15 cellular contexts compared by ENCODE assay signal in genomic region chr22:27637604-27638003, GRCh38.
DNase-seq lines count a peak whose midpoint lies in the region; ATAC-seq and TF ChIP-seq lines count a peak whose summit lies in the region.
"Had no signal": no experiment of that assay in that cellular context is flagged by ENCODE, and none has a peak within 500 bp of the region (broad histone marks: within the 10 kb centered on the region; RNA-seq: fewer than 3 reads in every experiment).

No MANE protein-coding gene starts in this region.

- H3K4me2 ChIP-seq in BLaER1 treated with 17β-estradiol and CSF1 and Interleukin-3, amounts not matched to agents 10 nM and 100 nM: peak overlapping the region in 8 of 11 experiments; percentile 37 to 79 (median 74); a peak in 15 of 22 replicates

- no peaks in the 10 kb centered on the region for H3K27me3 Mint-ChIP-seq in chondrocyte (ENCODE audit: low read depth)
- H3K27me3 Mint-ChIP-seq: activated CD4-positive, alpha-beta memory T cell treated with anti-CD3 and anti-CD28 coated beads, Interleukin-2, amount 10 ng/mL, durations not matched to agents 7 days and 5 days had no signal

- H3K9me3 Mint-ChIP-seq in chondrocyte (ENCODE audit: low read depth): no peaks in the 10 kb centered on the region
- H3K9me3 Mint-ChIP-seq: activated CD4-positive, alpha-beta memory T cell treated with anti-CD3 and anti-CD28 coated beads, Interleukin-2, amount 10 ng/mL, durations not matched to agents 7 days and 5 days; activated T-helper 17 cell treated with anti-CD3 and anti-CD28 coated beads, Interleukin-2, amount 50 U/mL, for 72 hours; stimulated activated naive CD8-positive, alpha-beta T cell treated with anti-CD3 and anti-CD28 coated beads, Interleukin-15, amount 100 ng/mL, for 72 hours had no signal

- no peak overlapping the region for H3K4me3 ChIP-seq in BLaER1 treated with 17β-estradiol and CSF1 and Interleukin-3, amounts not matched to agents 10 nM and 100 nM
- no peak overlapping the region for H3K4me3 ChIP-seq in esophagus muscularis mucosa
- H3K4me3 ChIP-seq: SK-N-MC, vagina had no signal

- WGBS in esophagus muscularis mucosa: 32% methylated on average over 3 of the region's 3 CpGs

- H4K20me1 ChIP-seq in BLaER1 treated with 17β-estradiol and CSF1 and Interleukin-3, amounts not matched to agents 10 nM and 100 nM: no peaks in the 10 kb centered on the region

- TF ChIP-seq CTCF in chondrocyte (IDR thresholded peaks at IDR 0.05) (no peak), esophagus muscularis mucosa (IDR thresholded peaks at IDR 0.05) (no peak)

- no peaks in the 10 kb centered on the region for H3K9me3 ChIP-seq in BLaER1 treated with 17β-estradiol and CSF1 and Interleukin-3, amounts not matched to agents 10 nM and 100 nM (replicated peaks in 1 of 11)
- no peaks in the 10 kb centered on the region for H3K9me3 ChIP-seq in esophagus muscularis mucosa
- H3K9me3 ChIP-seq: vagina had no signal

- H3K27me3 ChIP-seq in BLaER1 treated with 17β-estradiol and CSF1 and Interleukin-3, amounts not matched to agents 10 nM and 100 nM: no peaks in the 10 kb centered on the region
- no peaks in the 10 kb centered on the region for H3K27me3 ChIP-seq in esophagus muscularis mucosa
- H3K27me3 ChIP-seq: vagina had no signal

- TF ChIP-seq EP300 in esophagus muscularis mucosa (IDR thresholded peaks at IDR 0.05): no peak

- peak overlapping the region in 4 of 11 experiments; percentile 5 to 58 (median 36); a peak in 3 of 22 replicates for H3K9ac ChIP-seq in BLaER1 treated with 17β-estradiol and CSF1 and Interleukin-3, amounts not matched to agents 10 nM and 100 nM

- H3K27ac ChIP-seq in BLaER1 treated with 17β-estradiol and CSF1 and Interleukin-3, amounts not matched to agents 10 nM and 100 nM: no peak overlapping the region
- no peak overlapping the region for H3K27ac ChIP-seq in esophagus muscularis mucosa (replicated peaks in 1 of 4)
- H3K27ac ChIP-seq: SK-N-MC, vagina had no signal

- intact Hi-C loops in esophagus muscularis mucosa (cut with DNase I): no loop called here

- no peaks in the 10 kb centered on the region for H3K36me3 ChIP-seq in BLaER1 treated with 17β-estradiol and CSF1 and Interleukin-3, amounts not matched to agents 10 nM and 100 nM
- no peaks in the 10 kb centered on the region for H3K36me3 ChIP-seq in esophagus muscularis mucosa
- H3K36me3 ChIP-seq: vagina had no signal

- no peaks in the 10 kb centered on the region for H3K36me3 Mint-ChIP-seq in chondrocyte (ENCODE audit: low read depth)

- no peak for ATAC-seq in HG03378 (IDR thresholded peaks at IDR 0.05; ENCODE audit: unreplicated experiment)
- ATAC-seq: activated T-helper 17 cell treated with anti-CD3 and anti-CD28 coated beads, Interleukin-2, amount 50 U/mL, for 72 hours; stimulated activated naive CD8-positive, alpha-beta T cell treated with anti-CD3 and anti-CD28 coated beads, Interleukin-15, amount 100 ng/mL, for 72 hours had no signal

- DNase-seq in M059J (ENCODE audit: low read depth) (peak; percentile 40), chondrocyte (ENCODE audit: low spot score) (no peak), kidney tubule cell (ENCODE audit: low spot score) (peak; percentile 26), esophagus muscularis mucosa (ENCODE audit: extremely low spot score) (no peak), superior temporal gyrus (ENCODE audit: extremely low spot score) (no peak), NCI-H510A treated with DMSO at 0.1 percent for 48 hours (lab: John Stamatoyannopoulos, UW) (no peak)
- DNase-seq: activated CD4-positive, alpha-beta memory T cell treated with anti-CD3 and anti-CD28 coated beads, Interleukin-2, amount 10 ng/mL, durations not matched to agents 7 days and 5 days; stimulated activated CD4-positive, alpha-beta T cell treated with anti-CD3 and anti-CD28 coated beads, Interleukin-12 subunit alpha, Interleukin-12 subunit beta, amount 100 ng/mL, for 4 hours; stimulated activated naive CD8-positive, alpha-beta T cell treated with anti-CD3 and anti-CD28 coated beads, Interleukin-15, amount 100 ng/mL, for 72 hours had no signal

- peaks cover 51% of the 10 kb centered on the region for H3K4me1 Mint-ChIP-seq in chondrocyte (ENCODE audit: low read depth)
- H3K4me1 Mint-ChIP-seq: activated CD4-positive, alpha-beta memory T cell treated with anti-CD3 and anti-CD28 coated beads, Interleukin-2, amount 10 ng/mL, durations not matched to agents 7 days and 5 days; activated T-helper 17 cell treated with anti-CD3 and anti-CD28 coated beads, Interleukin-2, amount 50 U/mL, for 72 hours; B cell; stimulated activated naive CD8-positive, alpha-beta T cell treated with anti-CD3 and anti-CD28 coated beads, Interleukin-15, amount 100 ng/mL, for 72 hours had no signal

- no peak for TF ChIP-seq POLR2A in esophagus muscularis mucosa (IDR thresholded peaks at IDR 0.05; ENCODE audit: low read depth)

- H3K4me3 Mint-ChIP-seq in chondrocyte (ENCODE audit: unreplicated experiment): no peak overlapping the region
- H3K4me3 Mint-ChIP-seq: activated CD4-positive, alpha-beta memory T cell treated with anti-CD3 and anti-CD28 coated beads, Interleukin-2, amount 10 ng/mL, durations not matched to agents 7 days and 5 days; activated T-helper 17 cell treated with anti-CD3 and anti-CD28 coated beads, Interleukin-2, amount 50 U/mL, for 72 hours; B cell; stimulated activated naive CD8-positive, alpha-beta T cell treated with anti-CD3 and anti-CD28 coated beads, Interleukin-15, amount 100 ng/mL, for 72 hours had no signal

- peaks cover 13 to 60% (median 41%) of the 10 kb centered on the region in 10 experiments; a peak in 19 of 20 replicates for H3K4me1 ChIP-seq in BLaER1 treated with 17β-estradiol and CSF1 and Interleukin-3, amounts not matched to agents 10 nM and 100 nM
- peaks cover 27 to 47% (median 39%) of the 10 kb centered on the region in 4 donors for H3K4me1 ChIP-seq in esophagus muscularis mucosa
- H3K4me1 ChIP-seq: vagina had no signal

- H3K27ac Mint-ChIP-seq in chondrocyte (ENCODE audit: unreplicated experiment): peak overlapping the region; percentile 62
- H3K27ac Mint-ChIP-seq: activated CD4-positive, alpha-beta memory T cell treated with anti-CD3 and anti-CD28 coated beads, Interleukin-2, amount 10 ng/mL, durations not matched to agents 7 days and 5 days; activated T-helper 17 cell treated with anti-CD3 and anti-CD28 coated beads, Interleukin-2, amount 50 U/mL, for 72 hours; B cell; stimulated activated naive CD8-positive, alpha-beta T cell treated with anti-CD3 and anti-CD28 coated beads, Interleukin-15, amount 100 ng/mL, for 72 hours had no signal

Comparison
In these comparisons a context has a peak if more than half of its experiments do, and no peak if none do; other contexts are left out.
1. DNase-seq: peak in M059J (single experiment) and kidney tubule cell (single experiment); none in chondrocyte (single experiment), esophagus muscularis mucosa (single experiment), superior temporal gyrus (single experiment) and NCI-H510A treated with DMSO at 0.1 percent for 48 hours (single experiment).